In genomic region chr10:35928760-35929159, GRCh38 we compare ENCODE assay signal across 13 cellular contexts.
DNase-seq lines count a peak whose midpoint lies in the region; ATAC-seq and TF ChIP-seq lines count a peak whose summit lies in the region.
"Had no signal": no experiment of that assay in that cellular context is flagged by ENCODE, and none has a peak within 500 bp of the region (broad histone marks: within the 10 kb centered on the region; RNA-seq: fewer than 3 reads in every experiment).

No MANE protein-coding gene starts in this region.

- H3K4ac ChIP-seq in mesendoderm (ENCODE audit: low read depth, low read length): no peak overlapping the region

- H2BK120ac ChIP-seq in mesendoderm (ENCODE audit: low read depth, low read length): no peak overlapping the region

- H3K9ac ChIP-seq in mesendoderm (ENCODE audit: low read length): no peak overlapping the region

- H2BK15ac ChIP-seq in mesendoderm (replicated peaks; ENCODE audit: low read depth): peak overlapping the region; percentile 36

- H3K79me2 ChIP-seq in mesendoderm (ENCODE audit: control insufficient read depth, insufficient read depth, low read length): no peaks in the 10 kb centered on the region

- H3K9me3 ChIP-seq in heart right ventricle (no peaks in the 10 kb centered on the region), BE2C (no peaks in the 10 kb centered on the region)
- H3K9me3 ChIP-seq: HAP-1 had no signal

- H3K4me3 ChIP-seq in heart right ventricle (no peak overlapping the region), mesendoderm (ENCODE audit: low read length) (no peak overlapping the region), BE2C (ENCODE audit: low read depth, low read length) (no peak overlapping the region)
- H3K4me3 ChIP-seq: HAP-1 had no signal

- H3K18ac ChIP-seq in mesendoderm (ENCODE audit: low read length): no peak overlapping the region

- H3K36me3 ChIP-seq in heart right ventricle: no peaks in the 10 kb centered on the region
- no peaks in the 10 kb centered on the region for H3K36me3 ChIP-seq in mesendoderm (ENCODE audit: control insufficient read depth, insufficient read depth, low read length)
- no peaks in the 10 kb centered on the region for H3K36me3 ChIP-seq in BE2C
- H3K36me3 ChIP-seq: HAP-1 had no signal

- H3K27ac ChIP-seq in heart right ventricle (no peak overlapping the region), mesendoderm (ENCODE audit: low read depth, low read length) (no peak overlapping the region)
- H3K27ac ChIP-seq: C4-2B had no signal

- no peak overlapping the region for H3K23ac ChIP-seq in mesendoderm (ENCODE audit: low read length)

- H3K79me1 ChIP-seq in mesendoderm (ENCODE audit: low read length): no peaks in the 10 kb centered on the region

- no peaks in the 10 kb centered on the region for H3K36me3 Mint-ChIP-seq in activated naive CD4-positive, alpha-beta T cell treated with anti-CD3 and anti-CD28 coated beads, Interleukin-2, amount 50 U/mL, for 72 hours
- H3K36me3 Mint-ChIP-seq: CD4-positive, alpha-beta memory T cell had no signal

- intact Hi-C loops in heart right ventricle (cut with DNase I) (loop anchor here in 1 of 10 donors (10.0 kb wide), 1 partner anchor 284 kb away; the partner anchor contains the start of gene FZD8), cardiac septum (cut with DNase I) (no loop called here)

- H2BK5ac ChIP-seq in mesendoderm (ENCODE audit: low read length): no peak overlapping the region

- peaks cover 3 to 5% of the 10 kb centered on the region in 2 donors for H3K9me3 Mint-ChIP-seq in activated naive CD4-positive, alpha-beta T cell treated with anti-CD3 and anti-CD28 coated beads, Interleukin-2, amount 50 U/mL, for 72 hours

- no peak overlapping the region for H3K27ac Mint-ChIP-seq in activated naive CD4-positive, alpha-beta T cell treated with anti-CD3 and anti-CD28 coated beads, Interleukin-2, amount 50 U/mL, for 72 hours
- H3K27ac Mint-ChIP-seq: B cell; CD4-positive, alpha-beta memory T cell had no signal

- peaks cover 0 to 16% (median 0%) of the 10 kb centered on the region in 9 donors for H3K4me1 ChIP-seq in heart right ventricle
- H3K4me1 ChIP-seq in mesendoderm (ENCODE audit: control insufficient read depth, low read depth, low read length): peaks cover 11% of the 10 kb centered on the region
- H3K4me1 ChIP-seq in BE2C: no peaks in the 10 kb centered on the region
- H3K4me1 ChIP-seq: HAP-1 had no signal

- DNase-seq in heart right ventricle (no peak), cardiac septum (ENCODE audit: low spot score) (no peak), NCI-H2171 treated with DMSO at 0.1 percent for 48 hours (lab: John Stamatoyannopoulos, UW) (peak; percentile 79), mesendoderm (no peak), glomerular visceral epithelial cell (ENCODE audit: extremely low spot score) (no peak), BE2C (no peak)
- no peak for DNase-seq in activated naive CD4-positive, alpha-beta T cell treated with anti-CD3 and anti-CD28 coated beads, Interleukin-2, amount 50 U/mL, for 72 hours (ENCODE audit: low spot score in 2 of 2)
- DNase-seq: CD4-positive, alpha-beta memory T cell; DND-41; GDM1 had no signal

- H3K56ac ChIP-seq in mesendoderm (ENCODE audit: low read length): no peak overlapping the region

- H4K5ac ChIP-seq in mesendoderm (ENCODE audit: low read length): no peak overlapping the region

- no peak overlapping the region for H3K4me2 ChIP-seq in mesendoderm (ENCODE audit: low read length)

- ATAC-seq in heart right ventricle: peak in 6 of 8 donors; percentile 59 to 77 (median 69)
- ATAC-seq in activated naive CD4-positive, alpha-beta T cell treated with anti-CD3 and anti-CD28 coated beads, Interleukin-2, amount 50 U/mL, for 72 hours: no peak

- H3K27me3 ChIP-seq in heart right ventricle (no peaks in the 10 kb centered on the region), mesendoderm (ENCODE audit: insufficient read depth, low read length, poor library complexity) (no peaks in the 10 kb centered on the region), BE2C (no peaks in the 10 kb centered on the region)

- 55 to 71% methylated on average over 6 of the region's 6 CpGs for WGBS in heart right ventricle, 2 donors
- WGBS in mesendoderm (ENCODE audit: extremely low coverage, insufficient coverage, low lambda C conversion rate): no CpG with 5 or more reads among the region's 6 CpGs

- H4K8ac ChIP-seq in mesendoderm (ENCODE audit: low read depth, low read length): no peak overlapping the region

- H2AK5ac ChIP-seq in mesendoderm (ENCODE audit: low read length): no peak overlapping the region

- TF ChIP-seq CTCF in heart right ventricle (IDR thresholded peaks at IDR 0.05): no peak
- no peak for TF ChIP-seq CTCF in BE2C (IDR thresholded peaks at IDR 0.05; ENCODE audit: low read depth, low read length)

Comparison
In these comparisons a context has a peak if more than half of its experiments do, and no peak if none do; other contexts are left out.
1. ATAC-seq: peak in heart right ventricle (6 of 8); none in activated naive CD4-positive, alpha-beta T cell treated with anti-CD3 and anti-CD28 coated beads, Interleukin-2, amount 50 U/mL, for 72 hours (0 of 2).